ENCODE assay signal across 15 cellular contexts in the genomic region with DNA sequence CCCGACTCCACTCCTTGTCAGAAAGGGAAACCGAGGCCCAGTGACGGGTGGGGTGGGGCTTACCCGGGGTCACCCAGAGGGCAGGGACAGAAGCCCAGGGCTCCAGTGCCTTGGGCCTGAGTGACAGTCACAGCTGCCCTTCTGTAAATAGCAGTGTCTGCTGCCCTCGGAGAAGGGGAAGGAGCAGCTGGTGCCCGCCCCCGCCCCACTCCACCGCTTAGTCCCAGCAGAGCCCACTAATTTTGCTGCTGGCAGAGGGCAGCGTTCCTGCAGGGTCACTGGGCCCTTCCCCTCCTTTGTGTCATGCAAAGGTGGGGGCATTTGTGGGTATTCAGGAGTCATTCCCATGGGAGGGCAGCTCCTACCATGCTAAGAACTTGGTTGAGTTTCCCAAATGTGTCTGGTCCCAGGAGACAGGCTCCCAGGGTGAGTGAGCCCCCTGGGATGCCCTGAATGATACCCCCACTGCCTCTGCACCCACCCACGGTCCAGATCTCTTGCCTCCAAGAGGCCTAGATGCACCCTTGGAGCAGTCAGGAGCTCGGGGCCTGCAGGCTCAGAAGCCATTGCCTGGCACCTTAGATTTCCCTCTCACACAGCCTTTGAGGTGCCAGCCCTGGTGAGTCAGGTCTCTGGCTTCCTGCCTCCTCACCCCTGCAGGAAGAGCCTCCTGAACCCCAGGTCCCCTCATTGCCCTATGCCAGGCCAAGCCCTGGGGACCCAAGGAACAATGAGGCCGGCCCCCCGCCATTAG. TPM values are rescaled to one million over a fixed set of nuclear protein-coding genes. Genes with fewer than 3 reads are reported as not detected.
DNase-seq lines count a peak whose midpoint lies in the region; ATAC-seq and TF ChIP-seq lines count a peak whose summit lies in the region.
"Had no signal": no experiment of that assay in that cellular context is flagged by ENCODE, and none has a peak within 500 bp of the region (broad histone marks: within the 10 kb centered on the region; RNA-seq: fewer than 3 reads in every experiment).

No MANE protein-coding gene starts in this region.

- H3K9ac ChIP-seq in endodermal cell (ENCODE audit: extremely low read depth, low read length, poor library complexity, severe bottlenecking) = no peak overlapping the region

- H3K36me3 ChIP-seq in endodermal cell (ENCODE audit: control insufficient read depth, insufficient read depth, low read length) (no peaks in the 10 kb centered on the region), upper lobe of right lung (no peaks in the 10 kb centered on the region)
- H3K36me3 ChIP-seq: tibial artery had no signal

- 90 to 92% methylated on average over 12 to 13 of the region's 13 CpGs for WGBS in endodermal cell (ENCODE audit: insufficient coverage in 1 of 2, insufficient read length in 1 of 2), 2 experiments

- H3K9me3 Mint-ChIP-seq in natural killer cell (no peaks in the 10 kb centered on the region), endodermal cell (no peaks in the 10 kb centered on the region)
- H3K9me3 Mint-ChIP-seq in natural killer cell treated with Interleukin-12 subunit alpha and Interleukin-12 subunit beta and Interleukin-15 and Interleukin-18, amount 100 ng/mL, for 72 hours = no peaks in the 10 kb centered on the region
- H3K9me3 Mint-ChIP-seq: activated naive CD4-positive, alpha-beta T cell treated with anti-CD3 and anti-CD28 coated beads, Interleukin-2, amount 50 U/mL, for 24 hours; mesothelial cell of epicardium had no signal

- TF ChIP-seq CTCF in natural killer cell (IDR thresholded peaks at IDR 0.05) (no peak), endodermal cell (conservative IDR thresholded peaks at IDR 0.05) (no peak), upper lobe of right lung (IDR thresholded peaks at IDR 0.05) (no peak)

- intact Hi-C loops in natural killer cell (cut with micrococcal nuclease) = no loop called here
- intact Hi-C loops in upper lobe of right lung (cut with DNase I) = no loop called here

- H3K4me1 Mint-ChIP-seq in natural killer cell = peaks cover 0 to 5% of the 10 kb centered on the region in 2 donors
- H3K4me1 Mint-ChIP-seq in natural killer cell treated with Interleukin-12 subunit alpha and Interleukin-12 subunit beta and Interleukin-15 and Interleukin-18, amount 100 ng/mL, for 72 hours (ENCODE audit: low read depth in 2 of 2) = peaks cover 0 to 4% of the 10 kb centered on the region in 2 donors
- peaks cover 4% of the 10 kb centered on the region for H3K4me1 Mint-ChIP-seq in endodermal cell
- H3K4me1 Mint-ChIP-seq: activated naive CD4-positive, alpha-beta T cell treated with anti-CD3 and anti-CD28 coated beads, Interleukin-2, amount 50 U/mL, for 24 hours; mesothelial cell of epicardium had no signal

- no peak overlapping the region for H3K4me3 ChIP-seq in endodermal cell (ENCODE audit: low read length)
- no peak overlapping the region for H3K4me3 ChIP-seq in upper lobe of right lung
- H3K4me3 ChIP-seq: gastroesophageal sphincter, tibial artery had no signal

- no peaks in the 10 kb centered on the region for H3K36me3 Mint-ChIP-seq in natural killer cell
- H3K36me3 Mint-ChIP-seq in natural killer cell treated with Interleukin-12 subunit alpha and Interleukin-12 subunit beta and Interleukin-15 and Interleukin-18, amount 100 ng/mL, for 72 hours = no peaks in the 10 kb centered on the region
- H3K36me3 Mint-ChIP-seq in endodermal cell (ENCODE audit: low read depth) = no peaks in the 10 kb centered on the region
- H3K36me3 Mint-ChIP-seq: activated naive CD4-positive, alpha-beta T cell treated with anti-CD3 and anti-CD28 coated beads, Interleukin-2, amount 50 U/mL, for 24 hours had no signal

- H3K4me3 Mint-ChIP-seq in natural killer cell = no peak overlapping the region
- H3K4me3 Mint-ChIP-seq in natural killer cell treated with Interleukin-12 subunit alpha and Interleukin-12 subunit beta and Interleukin-15 and Interleukin-18, amount 100 ng/mL, for 72 hours = no peak overlapping the region
- no peak overlapping the region for H3K4me3 Mint-ChIP-seq in endodermal cell
- H3K4me3 Mint-ChIP-seq: activated naive CD4-positive, alpha-beta T cell treated with anti-CD3 and anti-CD28 coated beads, Interleukin-2, amount 50 U/mL, for 24 hours; mesothelial cell of epicardium had no signal

- no peak overlapping the region for H3K27ac Mint-ChIP-seq in natural killer cell
- H3K27ac Mint-ChIP-seq in natural killer cell treated with Interleukin-12 subunit alpha and Interleukin-12 subunit beta and Interleukin-15 and Interleukin-18, amount 100 ng/mL, for 72 hours = no peak overlapping the region
- H3K27ac Mint-ChIP-seq in endodermal cell = no peak overlapping the region
- H3K27ac Mint-ChIP-seq: activated naive CD4-positive, alpha-beta T cell treated with anti-CD3 and anti-CD28 coated beads, Interleukin-2, amount 50 U/mL, for 24 hours; mesothelial cell of epicardium had no signal

- ATAC-seq in natural killer cell = peak in 2 of 3 donors; percentile 25 to 42
- no peak for ATAC-seq in natural killer cell treated with Interleukin-12 subunit alpha and Interleukin-12 subunit beta and Interleukin-15 and Interleukin-18, amount 100 ng/mL, for 72 hours
- ATAC-seq in upper lobe of right lung = peak; percentile 29
- no peak for ATAC-seq in HG02938 (IDR thresholded peaks at IDR 0.05; ENCODE audit: unreplicated experiment)
- ATAC-seq: gastroesophageal sphincter had no signal

- DNase-seq in natural killer cell (no peak), NCI-H524 (lab: John Stamatoyannopoulos, UW) (peak; percentile 81 to 88), endodermal cell (no peak), upper lobe of right lung (no peak), foreskin melanocyte (no peak), DMS114 treated with DMSO at 0.1 percent for 48 hours (lab: John Stamatoyannopoulos, UW; ENCODE audit: unreplicated experiment) (no peak)
- no peak for DNase-seq in natural killer cell treated with Interleukin-12 subunit alpha and Interleukin-12 subunit beta and Interleukin-15 and Interleukin-18, amount 100 ng/mL, for 72 hours (ENCODE audit: low spot score)
- DNase-seq: activated CD8-positive, alpha-beta memory T cell treated with anti-CD3 and anti-CD28 coated beads, Interleukin-2, amount 50 U/mL, for 4 hours; NCI-H1105 treated with DMSO at 0.1 percent for 48 hours; NCI-H748 treated with DMSO at 0.1 percent for 48 hours; tibial artery had no signal

- no peaks in the 10 kb centered on the region for H3K4me1 ChIP-seq in endodermal cell (ENCODE audit: control insufficient read depth, insufficient read depth, low read length)
- peaks cover 19% of the 10 kb centered on the region for H3K4me1 ChIP-seq in upper lobe of right lung

- H3K27ac ChIP-seq in endodermal cell (ENCODE audit: low read depth, low read length) = peak overlapping the region; percentile 10
- H3K27ac ChIP-seq in upper lobe of right lung = no peak overlapping the region
- H3K27ac ChIP-seq: gastroesophageal sphincter, tibial artery had no signal

- H3K27me3 ChIP-seq in endodermal cell (ENCODE audit: control insufficient read depth, insufficient read depth, low read length, poor library complexity, severe bottlenecking) (no peaks in the 10 kb centered on the region), upper lobe of right lung (no peaks in the 10 kb centered on the region)

- H3K27me3 Mint-ChIP-seq in natural killer cell (ENCODE audit: low read depth in 2 of 2) (peaks cover 0 to 3% of the 10 kb centered on the region in 2 donors), endodermal cell (ENCODE audit: insufficient read depth) (peaks cover 21% of the 10 kb centered on the region)
- H3K27me3 Mint-ChIP-seq in natural killer cell treated with Interleukin-12 subunit alpha and Interleukin-12 subunit beta and Interleukin-15 and Interleukin-18, amount 100 ng/mL, for 72 hours = no peaks in the 10 kb centered on the region
- H3K27me3 Mint-ChIP-seq: activated naive CD4-positive, alpha-beta T cell treated with anti-CD3 and anti-CD28 coated beads, Interleukin-2, amount 50 U/mL, for 24 hours had no signal

- H3K9me3 ChIP-seq in endodermal cell (ENCODE audit: control insufficient read depth, low read length) = no peaks in the 10 kb centered on the region
- H3K9me3 ChIP-seq in upper lobe of right lung = no peaks in the 10 kb centered on the region
- H3K9me3 ChIP-seq: tibial artery had no signal

RNA-seq across cellular contexts. Expression of gene SH2B2, which starts 17.2 kb away (rescaled TPM):
- total RNA-seq in natural killer cell (1 to 10 TPM; 1.6 to 2.9 (median 2.0) TPM), endodermal cell (1 to 10 TPM; 8.0 to 8.7 TPM), upper lobe of right lung (13.2 TPM)
- total RNA-seq in natural killer cell treated with Interleukin-12 subunit alpha and Interleukin-12 subunit beta and Interleukin-15 and Interleukin-18, amount 100 ng/mL, for 72 hours = 1 to 10 TPM; 2.4 to 4.9 TPM
- polyA plus RNA-seq in endodermal cell (2013, experiment 1 of 2) = 8.4 TPM
- polyA plus RNA-seq in endodermal cell (2013, experiment 2 of 2) = 8.7 TPM

RNA-seq across cellular contexts. Expression of gene SPDYE6, which starts 52.4 kb away (rescaled TPM):
- total RNA-seq in natural killer cell = not detected
- not detected for total RNA-seq in natural killer cell treated with Interleukin-12 subunit alpha and Interleukin-12 subunit beta and Interleukin-15 and Interleukin-18, amount 100 ng/mL, for 72 hours
- not detected for total RNA-seq in endodermal cell
- polyA plus RNA-seq in endodermal cell (2013, experiment 1 of 2) = not detected
- polyA plus RNA-seq in endodermal cell (2013, experiment 2 of 2) = not detected
- total RNA-seq in upper lobe of right lung = not detected
- total RNA-seq: gastroesophageal sphincter, mesothelial cell of epicardium had no signal

Comparison
In these comparisons a context has a peak if more than half of its experiments do, and no peak if none do; other contexts are left out.
1. ATAC-seq: peak in natural killer cell (2 of 3) and upper lobe of right lung (single experiment); none in natural killer cell treated with Interleukin-12 subunit alpha and Interleukin-12 subunit beta and Interleukin-15 and Interleukin-18, amount 100 ng/mL, for 72 hours (0 of 2) and HG02938 (single experiment).
2. DNase-seq: peak in NCI-H524 (2 of 2); none in natural killer cell (single experiment), natural killer cell treated with Interleukin-12 subunit alpha and Interleukin-12 subunit beta and Interleukin-15 and Interleukin-18, amount 100 ng/mL, for 72 hours (single experiment), endodermal cell (single experiment), upper lobe of right lung (single experiment), foreskin melanocyte (single experiment) and DMS114 treated with DMSO at 0.1 percent for 48 hours (single experiment).